In the genomic region with DNA sequence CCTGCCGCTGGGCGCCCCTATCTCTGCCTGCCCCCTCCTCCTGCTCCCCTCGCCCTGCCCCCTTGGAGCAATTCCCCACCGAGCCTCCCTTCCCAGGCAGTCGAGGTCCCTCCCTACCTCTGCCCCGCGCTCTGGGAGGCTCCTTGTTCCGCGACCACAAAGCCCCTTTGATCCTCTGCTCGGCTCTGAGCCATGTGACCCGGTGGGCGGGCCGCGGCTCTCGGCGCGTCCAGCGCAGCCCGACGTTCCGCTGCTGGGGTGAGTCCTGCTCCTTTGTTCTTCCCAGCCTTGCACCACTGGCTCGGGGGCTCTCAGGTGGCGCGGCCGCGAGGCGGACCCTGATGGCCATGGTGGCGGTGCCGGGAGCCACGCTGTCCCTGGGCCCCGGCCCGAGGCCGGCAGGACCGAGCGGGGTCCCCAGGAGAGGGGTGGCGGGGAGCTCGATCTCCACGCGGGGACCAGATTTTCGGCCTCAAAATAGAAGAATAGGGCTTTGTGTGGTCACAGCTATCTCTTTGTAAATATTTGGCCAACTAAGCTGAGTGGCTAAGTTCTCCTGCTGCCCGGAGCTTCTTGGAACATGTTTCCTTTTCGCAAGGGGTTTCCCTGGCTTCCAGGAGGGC, we compare ENCODE assay signal across 8 cellular contexts.
DNase-seq lines count a peak whose midpoint lies in the region; ATAC-seq and TF ChIP-seq lines count a peak whose summit lies in the region.

No MANE protein-coding gene starts in this region.

- H3K27me3 ChIP-seq in ACC112 (ENCODE audit: insufficient read depth, low read length) (no peaks in the 10 kb centered on the region), esophagus (ENCODE audit: control insufficient read depth in 1 of 2, insufficient read depth in 2 of 2, low read length in 2 of 2) (no peaks in the 10 kb centered on the region), thoracic aorta (replicated peaks; ENCODE audit: insufficient read depth) (no peaks in the 10 kb centered on the region)

- ATAC-seq in thoracic aorta (ENCODE audit: insufficient number of reproducible peaks, low FRiP score, low read depth) = no peak
- ATAC-seq in HG03460 (IDR thresholded peaks at IDR 0.05; ENCODE audit: unreplicated experiment) = no peak

- peaks cover 80% of the 10 kb centered on the region for H3K79me2 ChIP-seq in ACC112 (ENCODE audit: control insufficient read depth, insufficient read depth, low read length, unreplicated experiment)

- H2AFZ ChIP-seq in ACC112 (ENCODE audit: low read length, unreplicated experiment) = no peak overlapping the region

- H3K4me3 ChIP-seq in ACC112 (ENCODE audit: low read depth, low read length) (peak overlapping the region; percentile 74), esophagus (ENCODE audit: low read depth in 1 of 2, low read length in 2 of 2) (peak overlapping the region; percentile 40 to 43), thoracic aorta (peak overlapping the region; percentile 80)

- 0 to 2% methylated on average over 42 of the region's 42 CpGs for WGBS in esophagus, 2 donors

- in situ Hi-C loops in GM18951 (cut with MboI; ENCODE audit: low sequenced_read_pairs, unreplicated experiment) = no loop called here

- H3K27ac ChIP-seq in ACC112 (ENCODE audit: low read depth, low read length) = peak overlapping the region; percentile 84; the same call in 1 of the 2 replicates
- peak overlapping the region; percentile 92 to 93 for H3K27ac ChIP-seq in esophagus (ENCODE audit: low read depth in 2 of 2, low read length in 1 of 2)
- peak overlapping the region in 1 of 2 donors; percentile 49 for H3K27ac ChIP-seq in thoracic aorta

- H3K9me3 ChIP-seq in esophagus (ENCODE audit: control insufficient read depth in 2 of 2, insufficient read depth in 1 of 2, low read depth in 1 of 2, low read length in 1 of 2) (no peaks in the 10 kb centered on the region), thoracic aorta (no peaks in the 10 kb centered on the region)

- DNase-seq in NCI-H446 treated with DMSO at 0.1 percent for 48 hours (lab: John Stamatoyannopoulos, UW) = peak; percentile 46
- DNase-seq in activated T-cell treated with anti-CD3 and anti-CD28 coated beads, Interleukin-2, amount 50 U/mL, for 1 hour = peak; percentile 74
- DNase-seq in mucosa of gallbladder (ENCODE audit: low spot score) = peak; percentile 63
- DNase-seq in thoracic aorta (ENCODE audit: low spot score) = no peak

- H3K4me1 ChIP-seq in ACC112 (ENCODE audit: control insufficient read depth, insufficient read depth, low read length, unreplicated experiment) (peaks cover 39% of the 10 kb centered on the region), esophagus (ENCODE audit: control insufficient read depth in 2 of 2, insufficient read depth in 2 of 2, low read length in 1 of 2) (peaks cover 31 to 49% of the 10 kb centered on the region in 2 donors), thoracic aorta (ENCODE audit: control insufficient read depth in 1 of 2, low read depth in 2 of 2) (peaks cover 27 to 53% of the 10 kb centered on the region in 2 donors)

- TF ChIP-seq POLR2A in GM18951 (IDR thresholded peaks at IDR 0.05; ENCODE audit: extremely low read depth, insufficient read depth, insufficient read length) = peak; percentile 73

- no peak for TF ChIP-seq CTCF in thoracic aorta (IDR thresholded peaks at IDR 0.05)

- H3K36me3 ChIP-seq in ACC112 (ENCODE audit: insufficient read depth, low read length) (no peaks in the 10 kb centered on the region), esophagus (ENCODE audit: control insufficient read depth in 2 of 2, insufficient read depth in 2 of 2, low read length in 1 of 2) (peaks cover 0 to 4% of the 10 kb centered on the region in 2 donors), thoracic aorta (peaks cover 2% of the 10 kb centered on the region)
